Comparison of ENCODE assay signal across 30 cellular contexts in genomic region chr9:35998333-35998732, GRCh38. TPM values are rescaled to one million over a fixed set of nuclear protein-coding genes. Genes with fewer than 3 reads are reported as not detected.
"Had no signal": no experiment of that assay in that cellular context is flagged by ENCODE, and none has a peak within 500 bp of the region (broad histone marks: within the 10 kb centered on the region; RNA-seq: fewer than 3 reads in every experiment).

No MANE protein-coding gene starts in this region.

- H3K27me3 ChIP-seq: ovary, right atrium auricular region, tibial nerve, uterus had no signal

- DNase-seq: islet precursor cell; left ventricle myocardium inferior; mesendoderm; mucosa of descending colon; naive thymus-derived CD4-positive, alpha-beta T cell; ovary; small intestine; spleen; stimulated activated CD4-positive, alpha-beta T cell treated with anti-CD3 and anti-CD28 coated beads, Interleukin-4, amount 100 ng/mL, for 24 hours; stimulated activated naive CD4-positive, alpha-beta T cell treated with Interleukin-2 at 50 U/mL for 16 hours; stimulated activated naive CD8-positive, alpha-beta T cell treated with anti-CD3 and anti-CD28 coated beads, Interleukin-15, amount 100 ng/mL, for 72 hours; substantia nigra; uterus had no signal

- H3K4me3 ChIP-seq: left ventricle myocardium inferior, lung, mucosa of descending colon, ovary, right atrium auricular region, spleen, tibial nerve, uterus had no signal

- ATAC-seq: mucosa of descending colon; naive thymus-derived CD4-positive, alpha-beta T cell; natural killer cell treated with Interleukin-12 subunit alpha and Interleukin-12 subunit beta and Interleukin-15 and Interleukin-18, amount 100 ng/mL, for 72 hours; sciatic nerve; stimulated activated memory B cell treated with anti-CD40 and anti-IgM and Interleukin-4, amounts not matched to agents 10 μg/mL and 1 μg/mL and 100 μg/mL, for 72 hours; stimulated activated naive CD8-positive, alpha-beta T cell treated with anti-CD3 and anti-CD28 coated beads, Interleukin-15, amount 100 ng/mL, for 72 hours had no signal

- H3K9me3 ChIP-seq: mucosa of descending colon, ovary, uterus had no signal

- H3K27ac ChIP-seq: left ventricle myocardium inferior, ovary, right atrium auricular region, spleen, tibial nerve, uterus had no signal

- H3K36me3 ChIP-seq: left ventricle myocardium inferior, ovary, right atrium auricular region, spleen, tibial nerve, uterus had no signal

- H3K4me1 ChIP-seq: spleen, tibial nerve, uterus had no signal

RNA-seq across cellular contexts. Expression of gene OR2S2, which starts 40.4 kb away (rescaled TPM):
- total RNA-seq: kidney epithelial cell; left ventricle myocardium inferior; lower leg skin; lung; mesothelial cell of epicardium; mucosa of descending colon; myocyte; naive thymus-derived CD4-positive, alpha-beta T cell; natural killer cell treated with Interleukin-12 subunit alpha and Interleukin-12 subunit beta and Interleukin-15 and Interleukin-18, amount 100 ng/mL, for 72 hours; omental fat pad; ovary; progenitor cell of endocrine pancreas; pulmonary artery endothelial cell; renal cortical epithelial cell; right atrium auricular region; sciatic nerve; spleen; temporal lobe; tibial nerve; ureter; uterus had no signal
- polyA plus RNA-seq: lung; naive thymus-derived CD4-positive, alpha-beta T cell; neural cell; ovary; small intestine; spleen had no signal
